ENCODE assay signal across 10 cellular contexts in genomic region chr15:30043211-30043655, GRCh38. TPM values are rescaled to one million over a fixed set of nuclear protein-coding genes. Genes with fewer than 3 reads are reported as not detected.
DNase-seq lines count a peak whose midpoint lies in the region; ATAC-seq, FAIRE-seq and TF ChIP-seq lines count a peak whose summit lies in the region.
"Had no signal": no experiment of that assay in that cellular context is flagged by ENCODE, and none has a peak within 500 bp of the region (broad histone marks: within the 10 kb centered on the region; RNA-seq: fewer than 3 reads in every experiment).

No MANE protein-coding gene starts in this region.

- no peaks in the 10 kb centered on the region for H3K27me3 Mint-ChIP-seq in nephron progenitor cell (ENCODE audit: low read depth, poor library complexity)

- no peak for DNase-seq in AG09319 (ENCODE audit: extremely low read depth, low read depth)
- DNase-seq in Karpas-422: peak; percentile 40
- peak; percentile 53 for DNase-seq in bronchial epithelial cell (ENCODE audit: low read depth)
- peak; percentile 7 for DNase-seq in mesenchymal stem cell
- no peak for DNase-seq in GM19238 (ENCODE audit: insufficient read length, low spot score)
- no peak for DNase-seq in nephron progenitor cell
- DNase-seq: MV-4-11, natural killer cell had no signal

- H2BK15ac ChIP-seq in mesenchymal stem cell (ENCODE audit: low read depth, poor library complexity, severe bottlenecking): no peak overlapping the region

- H3K36me3 ChIP-seq in Karpas-422 (ENCODE audit: insufficient read depth, low read length): no peaks in the 10 kb centered on the region
- no peaks in the 10 kb centered on the region for H3K36me3 ChIP-seq in bronchial epithelial cell (ENCODE audit: control insufficient read depth, insufficient read depth, low read length)
- no peaks in the 10 kb centered on the region for H3K36me3 ChIP-seq in mesenchymal stem cell (ENCODE audit: control insufficient read depth in 1 of 2, insufficient read depth in 2 of 2, low read depth in 1 of 2, low read length in 2 of 2)

- no CpG with 5 or more reads among the region's 2 CpGs for WGBS in mesenchymal stem cell

- TF ChIP-seq CTCF in AG09319 (IDR thresholded peaks at IDR 0.05; ENCODE audit: low read depth, low read length): peak; percentile 19
- peak; percentile 11 for TF ChIP-seq CTCF in bronchial epithelial cell (IDR thresholded peaks at IDR 0.05; ENCODE audit: insufficient read depth, low read length, severe bottlenecking)
- TF ChIP-seq CTCF in nephron progenitor cell (IDR thresholded peaks at IDR 0.05): no peak

- H3K4me3 Mint-ChIP-seq in nephron progenitor cell: no peak overlapping the region
- H3K4me3 Mint-ChIP-seq: natural killer cell had no signal

- H3K14ac ChIP-seq in mesenchymal stem cell (ENCODE audit: low read length in 2 of 2): no peak overlapping the region

- H3K4me3 ChIP-seq in Karpas-422 (ENCODE audit: low read length): no peak overlapping the region
- no peak overlapping the region for H3K4me3 ChIP-seq in bronchial epithelial cell (ENCODE audit: low read depth, low read length)
- no peak overlapping the region for H3K4me3 ChIP-seq in mesenchymal stem cell (ENCODE audit: insufficient read depth in 1 of 2, low read depth in 1 of 2, low read length in 2 of 2)

- ATAC-seq in HG03196 (IDR thresholded peaks at IDR 0.05; ENCODE audit: unreplicated experiment) (no peak), HG03460 (IDR thresholded peaks at IDR 0.05; ENCODE audit: unreplicated experiment) (no peak)
- ATAC-seq: natural killer cell had no signal

- H2BK12ac ChIP-seq in mesenchymal stem cell (ENCODE audit: low read length in 2 of 2): no peak overlapping the region

- no peak overlapping the region for H3K27ac ChIP-seq in Karpas-422 (ENCODE audit: low read length)
- no peak overlapping the region for H3K27ac ChIP-seq in mesenchymal stem cell (ENCODE audit: low read length, poor library complexity, severe bottlenecking)

- H3K79me2 ChIP-seq in Karpas-422 (ENCODE audit: low read length): no peaks in the 10 kb centered on the region

- H3K9me2 ChIP-seq in Karpas-422 (replicated peaks; ENCODE audit: insufficient read depth, low read length): no peaks in the 10 kb centered on the region

- H2BK5ac ChIP-seq in mesenchymal stem cell (ENCODE audit: low read depth, low read length, poor library complexity, severe bottlenecking): no peak overlapping the region

- no peak overlapping the region for H2AK5ac ChIP-seq in mesenchymal stem cell (ENCODE audit: low read length, severe bottlenecking)

- H3K9me3 Mint-ChIP-seq in nephron progenitor cell: peaks cover 4% of the 10 kb centered on the region
- H3K9me3 Mint-ChIP-seq: natural killer cell had no signal

- H2BK120ac ChIP-seq in mesenchymal stem cell (ENCODE audit: low read depth, low read length): no peak overlapping the region

- no peaks in the 10 kb centered on the region for H3K79me1 ChIP-seq in mesenchymal stem cell (replicated peaks; ENCODE audit: low read length, poor library complexity, severe bottlenecking)

- no peaks in the 10 kb centered on the region for H3K27me3 ChIP-seq in Karpas-422 (ENCODE audit: low read length)
- peaks cover 4% of the 10 kb centered on the region for H3K27me3 ChIP-seq in bronchial epithelial cell (ENCODE audit: control insufficient read depth, insufficient read depth, low read length)
- H3K27me3 ChIP-seq in mesenchymal stem cell (ENCODE audit: control insufficient read depth in 1 of 2, insufficient read depth in 1 of 2, low read length in 2 of 2): peaks cover 0 to 22% of the 10 kb centered on the region in 2 experiments

- H3K23ac ChIP-seq in mesenchymal stem cell (ENCODE audit: low read length in 2 of 2): no peak overlapping the region

- H3K9me3 ChIP-seq in Karpas-422 (ENCODE audit: low read length) (no peaks in the 10 kb centered on the region), mesenchymal stem cell (ENCODE audit: control insufficient read depth, low read length) (peaks cover under 1% of the 10 kb centered on the region)

- H3K9ac ChIP-seq in Karpas-422 (ENCODE audit: low read length) (no peak overlapping the region), mesenchymal stem cell (ENCODE audit: low read length) (no peak overlapping the region)

- H3K36me3 Mint-ChIP-seq in nephron progenitor cell (ENCODE audit: low read depth): no peaks in the 10 kb centered on the region
- H3K36me3 Mint-ChIP-seq: natural killer cell had no signal

- no peak overlapping the region for H2AFZ ChIP-seq in Karpas-422 (ENCODE audit: low read length)
- no peak overlapping the region for H2AFZ ChIP-seq in mesenchymal stem cell (ENCODE audit: low read depth, low read length)

- H4K91ac ChIP-seq in mesenchymal stem cell (ENCODE audit: low read length): no peak overlapping the region

- no peak overlapping the region for H3K18ac ChIP-seq in mesenchymal stem cell (ENCODE audit: low read depth in 1 of 2, low read length in 2 of 2)

- no peak for FAIRE-seq in bronchial epithelial cell (lab: Jason Lieb, UNC)

- no peaks in the 10 kb centered on the region for H3K4me1 ChIP-seq in Karpas-422 (ENCODE audit: low read length)
- H3K4me1 ChIP-seq in mesenchymal stem cell (ENCODE audit: control insufficient read depth, insufficient read depth, low read depth, low read length): peaks cover 8% of the 10 kb centered on the region

- H3K4me2 ChIP-seq in Karpas-422 (ENCODE audit: low read depth, low read length, poor library complexity, severe bottlenecking) (no peak overlapping the region), mesenchymal stem cell (ENCODE audit: low read length, poor library complexity, severe bottlenecking) (no peak overlapping the region)

- H4K20me1 ChIP-seq in Karpas-422 (ENCODE audit: insufficient read depth, low read depth, low read length): no peaks in the 10 kb centered on the region

- no peak overlapping the region for H3K4ac ChIP-seq in mesenchymal stem cell (ENCODE audit: low read depth in 1 of 2, low read length in 2 of 2)

- H3K4me1 Mint-ChIP-seq in nephron progenitor cell: peaks cover 8% of the 10 kb centered on the region
- H3K4me1 Mint-ChIP-seq: natural killer cell had no signal

- H4K8ac ChIP-seq in mesenchymal stem cell (ENCODE audit: low read length): no peak overlapping the region

- H3K27ac Mint-ChIP-seq in nephron progenitor cell: no peak overlapping the region
- H3K27ac Mint-ChIP-seq: natural killer cell had no signal

RNA-seq across cellular contexts. Expression of gene GOLGA8J, which starts 39.5 kb away (rescaled TPM):
- not detected in 2 replicates for total RNA-seq in Karpas-422 (2014; rRNA removed; shearing (Covaris generic); ENCODE audit: low replicate concordance)
- total RNA-seq in bronchial epithelial cell: not detected in 2 replicates
- not detected for polyA plus RNA-seq in mesenchymal stem cell (2013, experiment 1 of 2)
- not detected for polyA plus RNA-seq in mesenchymal stem cell (2013, experiment 2 of 2)

Comparison
In these comparisons a context has a peak if more than half of its experiments do, and no peak if none do; other contexts are left out.
1. DNase-seq: peak in Karpas-422 (single experiment), bronchial epithelial cell (single experiment) and mesenchymal stem cell (single experiment); none in AG09319 (single experiment), GM19238 (single experiment) and nephron progenitor cell (single experiment).